In genomic region chr13:20942938-20943518, GRCh38 we compare ENCODE assay signal across 8 cellular contexts. TPM values are rescaled to one million over a fixed set of nuclear protein-coding genes. Genes with fewer than 3 reads are reported as not detected.
A peak's percentile ranks its signal among the peaks of the same experiment; 100 is the strongest.
DNase-seq lines count a peak whose midpoint lies in the region; ATAC-seq, FAIRE-seq and TF ChIP-seq lines count a peak whose summit lies in the region.

No MANE protein-coding gene starts in this region.

- H3K36me3 ChIP-seq in OCI-LY3 (replicated peaks; ENCODE audit: low read depth, low read length): no peaks in the 10 kb centered on the region
- no peaks in the 10 kb centered on the region for H3K36me3 ChIP-seq in fibroblast of lung (ENCODE audit: control insufficient read depth, insufficient read depth, low read length)
- H3K36me3 ChIP-seq in trophoblast cell (ENCODE audit: control insufficient read depth in 1 of 2, insufficient read depth in 2 of 2, low read length in 2 of 2): no peaks in the 10 kb centered on the region

- no peak for FAIRE-seq in frontal cortex (lab: Jason Lieb, UNC)

- H4K8ac ChIP-seq in trophoblast cell (ENCODE audit: low read depth, low read length): no peak overlapping the region

- no CpG with 5 or more reads among the region's 21 CpGs for WGBS in trophoblast cell (ENCODE audit: extremely low coverage, insufficient coverage, insufficient read length)

- no peak overlapping the region for H2BK120ac ChIP-seq in trophoblast cell (ENCODE audit: insufficient read depth, low read length, poor library complexity)

- no peak overlapping the region for H2BK12ac ChIP-seq in trophoblast cell (ENCODE audit: low read length)

- H3K79me1 ChIP-seq in trophoblast cell (ENCODE audit: low read length): peaks cover 4% of the 10 kb centered on the region

- H3K79me2 ChIP-seq in OCI-LY3 (ENCODE audit: low read length): no peaks in the 10 kb centered on the region
- no peaks in the 10 kb centered on the region for H3K79me2 ChIP-seq in fibroblast of lung (ENCODE audit: control insufficient read depth, insufficient read depth, low read length)
- H3K79me2 ChIP-seq in trophoblast cell (ENCODE audit: control insufficient read depth, insufficient read depth, low read length, poor library complexity): no peaks in the 10 kb centered on the region

- H3K4me1 ChIP-seq in OCI-LY3 (ENCODE audit: low read length): peaks cover 3% of the 10 kb centered on the region; the same call in 1 of the 2 replicates
- peaks cover 7% of the 10 kb centered on the region for H3K4me1 ChIP-seq in fibroblast of lung (ENCODE audit: control insufficient read depth, extremely low read depth, insufficient read depth, low read length)
- H3K4me1 ChIP-seq in trophoblast cell (ENCODE audit: control insufficient read depth in 1 of 2, insufficient read depth in 2 of 2, low read length in 2 of 2): peaks cover 2 to 5% of the 10 kb centered on the region in 2 experiments

- H3K27me3 Mint-ChIP-seq in stimulated activated naive CD8-positive, alpha-beta T cell treated with anti-CD3 and anti-CD28 coated beads, Interleukin-15, amount 100 ng/mL, for 72 hours: peaks cover 56% of the 10 kb centered on the region

- no peak overlapping the region for H3K4ac ChIP-seq in trophoblast cell (ENCODE audit: low read depth, low read length)

- H2AK5ac ChIP-seq in trophoblast cell (ENCODE audit: low read length): no peak overlapping the region

- H2BK5ac ChIP-seq in trophoblast cell (ENCODE audit: low read depth, low read length, poor library complexity): no peak overlapping the region

- H3K9me3 ChIP-seq in AG04450 (ENCODE audit: control insufficient read depth, insufficient read depth, low read length) (no peaks in the 10 kb centered on the region), OCI-LY3 (ENCODE audit: insufficient read depth, low read length) (no peaks in the 10 kb centered on the region), fibroblast of lung (ENCODE audit: control insufficient read depth, insufficient read depth, low read depth, low read length) (no peaks in the 10 kb centered on the region), trophoblast cell (ENCODE audit: insufficient read depth, low read depth, low read length) (peaks cover 2% of the 10 kb centered on the region)

- H3K27ac ChIP-seq in AG04450 (ENCODE audit: low read depth, low read length) (peak overlapping the region; percentile 61), OCI-LY3 (ENCODE audit: low read length) (no peak overlapping the region), fibroblast of lung (ENCODE audit: insufficient read depth, low read length) (peak overlapping the region; percentile 95), trophoblast cell (ENCODE audit: low read depth, low read length) (no peak overlapping the region)

- no peak for DNase-seq in AG04450 (ENCODE audit: low read depth, low spot score)
- no peak for DNase-seq in fibroblast of lung (ENCODE audit: low read depth in 2 of 2)
- DNase-seq in trophoblast cell: peak; percentile 10 to 42
- DNase-seq in frontal cortex (ENCODE audit: low spot score in 2 of 2): no peak
- DNase-seq in activated CD8-positive, alpha-beta memory T cell treated with anti-CD3 and anti-CD28 coated beads, Interleukin-2, amount 50 U/mL, for 4 hours: no peak
- no peak for DNase-seq in stimulated activated CD4-positive, alpha-beta T cell treated with anti-CD3 and anti-CD28 coated beads, Interleukin-4, amount 100 ng/mL, for 1 hour
- no peak for DNase-seq in stimulated activated naive CD8-positive, alpha-beta T cell treated with anti-CD3 and anti-CD28 coated beads, Interleukin-15, amount 100 ng/mL, for 72 hours

- H3K14ac ChIP-seq in trophoblast cell (ENCODE audit: low read length): no peak overlapping the region

- no peaks in the 10 kb centered on the region for H4K20me1 ChIP-seq in OCI-LY3 (ENCODE audit: insufficient read depth, low read length)
- H4K20me1 ChIP-seq in fibroblast of lung (ENCODE audit: control insufficient read depth, extremely low read depth, insufficient read depth, low read length): no peaks in the 10 kb centered on the region

- H3K27me3 ChIP-seq in AG04450 (ENCODE audit: control insufficient read depth, insufficient read depth, low read length) (no peaks in the 10 kb centered on the region), OCI-LY3 (ENCODE audit: low read depth, low read length) (no peaks in the 10 kb centered on the region), fibroblast of lung (ENCODE audit: control insufficient read depth, insufficient read depth, low read length) (no peaks in the 10 kb centered on the region), trophoblast cell (ENCODE audit: insufficient read depth, low read length) (peaks cover 4% of the 10 kb centered on the region)

- H3K23ac ChIP-seq in trophoblast cell (ENCODE audit: low read length): no peak overlapping the region

- ATAC-seq in stimulated activated naive CD8-positive, alpha-beta T cell treated with anti-CD3 and anti-CD28 coated beads, Interleukin-15, amount 100 ng/mL, for 72 hours: no peak

- no peak overlapping the region for H4K91ac ChIP-seq in trophoblast cell (ENCODE audit: low read depth, low read length)

- H3K4me3 ChIP-seq in AG04450 (ENCODE audit: low read depth, low read length) (no peak overlapping the region), OCI-LY3 (ENCODE audit: low read length) (peak overlapping the region; percentile 76; the same call in 1 of the 2 replicates), fibroblast of lung (replicated peaks in 1 of 4; ENCODE audit: control extremely low read depth in 1 of 4, insufficient read depth in 1 of 4, low read depth in 3 of 4, low read length in 4 of 4) (peak overlapping the region in 1 of 4 experiments; percentile 16), trophoblast cell (ENCODE audit: low read depth, low read length) (no peak overlapping the region)

- POLR2A ChIA-PET in AG04450 (lab: Yijun Ruan, JAX): interaction anchor here (0.5 to 2.0 kb wide), 4 partner anchors 24 to 233 kb away, joined by 3 to 6 read pairs (median 4); partner anchors contain the start of genes LATS2, MRPL57 and SKA3

- H3K18ac ChIP-seq in trophoblast cell (ENCODE audit: low read length): no peak overlapping the region

- no peaks in the 10 kb centered on the region for H3K9me3 Mint-ChIP-seq in stimulated activated naive CD8-positive, alpha-beta T cell treated with anti-CD3 and anti-CD28 coated beads, Interleukin-15, amount 100 ng/mL, for 72 hours

- H3K4me2 ChIP-seq in OCI-LY3 (ENCODE audit: low read length): peak overlapping the region; percentile 69
- H3K4me2 ChIP-seq in fibroblast of lung (ENCODE audit: extremely low read depth, insufficient read depth, low read length): peak overlapping the region; percentile 92
- no peak overlapping the region for H3K4me2 ChIP-seq in trophoblast cell (ENCODE audit: low read length)

- H2AFZ ChIP-seq in OCI-LY3 (ENCODE audit: low read depth, low read length) (peak overlapping the region; percentile 98), fibroblast of lung (ENCODE audit: low read length) (peak overlapping the region; percentile 55), trophoblast cell (ENCODE audit: insufficient read depth, low read length, poor library complexity) (no peak overlapping the region)

- H3K4me1 Mint-ChIP-seq in stimulated activated naive CD8-positive, alpha-beta T cell treated with anti-CD3 and anti-CD28 coated beads, Interleukin-15, amount 100 ng/mL, for 72 hours: peaks cover 12% of the 10 kb centered on the region

- H4K12ac ChIP-seq in trophoblast cell (ENCODE audit: low read depth, low read length): no peak overlapping the region

- H3K9ac ChIP-seq in OCI-LY3 (ENCODE audit: low read length): peak overlapping the region; percentile 52; the same call in 1 of the 2 replicates
- H3K9ac ChIP-seq in fibroblast of lung (ENCODE audit: insufficient read depth, low read length): peak overlapping the region; percentile 42
- no peak overlapping the region for H3K9ac ChIP-seq in trophoblast cell (ENCODE audit: low read length)

- no peak overlapping the region for H3K27ac Mint-ChIP-seq in stimulated activated naive CD8-positive, alpha-beta T cell treated with anti-CD3 and anti-CD28 coated beads, Interleukin-15, amount 100 ng/mL, for 72 hours

- CTCF ChIA-PET in AG04450 (lab: Charles Lee): interaction anchor here (1.1 to 2.8 kb wide), 16 partner anchors 10 to 534 kb away, joined by 3 to 10 read pairs (median 4); partner anchors contain the start of genes MRPL57 and SKA3

- no peak for TF ChIP-seq CTCF in AG04450 (IDR thresholded peaks at IDR 0.05; ENCODE audit: low read depth, low read length)
- no peak for TF ChIP-seq CTCF in OCI-LY3 (IDR thresholded peaks at IDR 0.05; ENCODE audit: low read depth, low read length)
- TF ChIP-seq CTCF in fibroblast of lung (conservative IDR thresholded peaks at IDR 0.05 in 1 of 2, IDR thresholded peaks at IDR 0.05 in 1 of 2; ENCODE audit: low read depth in 1 of 2, low read length in 2 of 2): no peak

- H3K4me3 Mint-ChIP-seq in stimulated activated naive CD8-positive, alpha-beta T cell treated with anti-CD3 and anti-CD28 coated beads, Interleukin-15, amount 100 ng/mL, for 72 hours: no peak overlapping the region

RNA-seq across cellular contexts. Expression of gene XPO4, which starts 40.5 kb away (rescaled TPM):
- polyA plus RNA-seq in AG04450 (2011; rRNA removed) (10.9 and 14.4 TPM in 2 replicates), fibroblast of lung (10.5 and 12.5 TPM in 2 replicates)
- polyA minus RNA-seq in AG04450 (2011; rRNA and poly(A)+ RNA removed): 13.1 and 25.0 TPM in 2 replicates
- total RNA-seq in fibroblast of lung (14.9 and 17.2 TPM in 2 replicates), frontal cortex (24.5 TPM)
- 5.5 and 6.5 TPM in 2 replicates for polyA plus RNA-seq in fibroblast of lung (2012)
- 2.7 and 3.9 TPM in 2 replicates for polyA minus RNA-seq in fibroblast of lung (ENCODE audit: low replicate concordance)
- polyA plus RNA-seq in trophoblast cell (2013): 10.7 TPM in 2 replicates

Comparison
In these comparisons a context has a peak if more than half of its experiments do, and no peak if none do; other contexts are left out.
1. DNase-seq: peak in trophoblast cell (2 of 2); none in AG04450 (single experiment), fibroblast of lung (0 of 2), frontal cortex (0 of 2), activated CD8-positive, alpha-beta memory T cell treated with anti-CD3 and anti-CD28 coated beads, Interleukin-2, amount 50 U/mL, for 4 hours (single experiment), stimulated activated CD4-positive, alpha-beta T cell treated with anti-CD3 and anti-CD28 coated beads, Interleukin-4, amount 100 ng/mL, for 1 hour (single experiment) and stimulated activated naive CD8-positive, alpha-beta T cell treated with anti-CD3 and anti-CD28 coated beads, Interleukin-15, amount 100 ng/mL, for 72 hours (0 of 2).
2. H3K27ac ChIP-seq: peak in AG04450 (single experiment) and fibroblast of lung (single experiment); none in OCI-LY3 (single experiment) and trophoblast cell (single experiment).